8 cellular contexts compared by ENCODE assay signal in genomic region chr7:130942211-130942964, GRCh38.
DNase-seq lines count a peak whose midpoint lies in the region; ATAC-seq and TF ChIP-seq lines count a peak whose summit lies in the region.

No MANE protein-coding gene starts in this region.

- H2BK20ac ChIP-seq in H9 (ENCODE audit: low read depth, low read length, poor library complexity, severe bottlenecking), result no peak overlapping the region

- DNase-seq in SK-N-SH (no peak), left ventricle myocardium superior (no peak), suprapubic skin (ENCODE audit: low spot score in 2 of 2) (no peak), NOMO-1 treated with DMSO at 0.1 percent for 48 hours (lab: John Stamatoyannopoulos, UW; ENCODE audit: unreplicated experiment) (no peak), H9 (no peak)
- DNase-seq in activated CD8-positive, alpha-beta T cell treated with anti-CD3 and anti-CD28 coated beads, Interleukin-2, amount 10 ng/mL, durations not matched to agents 7 days and 5 days, result no peak
- no peak for DNase-seq in central memory CD4-positive, alpha-beta T cell

- intact Hi-C loops in left ventricle myocardium superior (cut with micrococcal nuclease), result no loop called here

- no peak overlapping the region for H2BK15ac ChIP-seq in H9 (ENCODE audit: low read depth, low read length)

- no peaks in the 10 kb centered on the region for H3K9me3 Mint-ChIP-seq in activated CD8-positive, alpha-beta T cell treated with anti-CD3 and anti-CD28 coated beads, Interleukin-2, amount 10 ng/mL, durations not matched to agents 7 days and 5 days (ENCODE audit: insufficient read depth)
- no peaks in the 10 kb centered on the region for H3K9me3 Mint-ChIP-seq in H9

- no peaks in the 10 kb centered on the region for H3K9me2 ChIP-seq in SK-N-SH

- H3K36me3 ChIP-seq in SK-N-SH (replicated peaks in 1 of 2; ENCODE audit: control insufficient read depth in 1 of 2, insufficient read depth in 2 of 2, low read length in 1 of 2) (peaks cover 39% of the 10 kb centered on the region in 2 experiments), suprapubic skin (no peaks in the 10 kb centered on the region)

- H2AK5ac ChIP-seq in H9 (ENCODE audit: insufficient read length, low read length), result no peak overlapping the region

- CTCF ChIA-PET in SK-N-SH (lab: Yijun Ruan, JAX), result interaction anchor here (3.0 kb wide), 1 partner anchor 46 kb away, joined by 22 read pairs; no protein-coding TSS in a partner anchor
- CTCF ChIA-PET in activated CD8-positive, alpha-beta T cell treated with anti-CD3 and anti-CD28 coated beads, Interleukin-2, amount 10 ng/mL, durations not matched to agents 7 days and 5 days (lab: Charles Lee), result interaction anchor here (0.9 to 3.0 kb wide), 5 partner anchors 14 to 65 kb away, joined by 4 to 19 read pairs (median 4); no protein-coding TSS in a partner anchor

- POLR2A ChIA-PET in SK-N-SH (lab: Yijun Ruan, JAX), result no interaction called here
- POLR2A ChIA-PET in activated CD8-positive, alpha-beta T cell treated with anti-CD3 and anti-CD28 coated beads, Interleukin-2, amount 10 ng/mL, durations not matched to agents 7 days and 5 days (lab: Charles Lee), result interaction anchor here (1.0 to 2.8 kb wide), 3 partner anchors 17 to 29 kb away, joined by 3 to 16 read pairs (median 6); no protein-coding TSS in a partner anchor

- H3K56ac ChIP-seq in H9 (ENCODE audit: insufficient read length, low read depth, low read length), result no peak overlapping the region

- H3K27ac ChIP-seq in SK-N-SH (ENCODE audit: low read depth in 2 of 2, low read length in 1 of 2) (peak overlapping the region; percentile 17 to 72; a peak in 3 of 4 replicates), suprapubic skin (peak overlapping the region; percentile 85), H9 (ENCODE audit: insufficient read length, low read depth, low read length) (no peak overlapping the region)

- no peak overlapping the region for H2AFZ ChIP-seq in SK-N-SH (ENCODE audit: low read depth)
- no peak overlapping the region for H2AFZ ChIP-seq in H9 (ENCODE audit: low read length)

- no peak overlapping the region for H4K8ac ChIP-seq in H9 (replicated peaks; ENCODE audit: insufficient read length, low read depth, low read length)

- peak overlapping the region; percentile 72 for H3K4me3 Mint-ChIP-seq in activated CD8-positive, alpha-beta T cell treated with anti-CD3 and anti-CD28 coated beads, Interleukin-2, amount 10 ng/mL, durations not matched to agents 7 days and 5 days
- H3K4me3 Mint-ChIP-seq in H9, result no peak overlapping the region

- H3F3A ChIP-seq in SK-N-SH (replicated peaks; ENCODE audit: insufficient read depth), result peaks cover 31% of the 10 kb centered on the region

- no peak overlapping the region for H3K23ac ChIP-seq in H9 (ENCODE audit: insufficient read length, low read depth, low read length)

- no peaks in the 10 kb centered on the region for H3K23me2 ChIP-seq in H9 (ENCODE audit: insufficient read length, low read depth, low read length, poor library complexity, severe bottlenecking)

- no peaks in the 10 kb centered on the region for H3K9me3 ChIP-seq in SK-N-SH
- no peaks in the 10 kb centered on the region for H3K9me3 ChIP-seq in suprapubic skin
- no peaks in the 10 kb centered on the region for H3K9me3 ChIP-seq in H9 (ENCODE audit: control insufficient read depth, low read depth, low read length)

- no peak overlapping the region for H4K91ac ChIP-seq in H9 (ENCODE audit: insufficient read length, low read depth, low read length)

- no peak overlapping the region for H4K5ac ChIP-seq in H9 (ENCODE audit: insufficient read length, low read depth, low read length)

- no peak overlapping the region for H3T11ph ChIP-seq in H9 (ENCODE audit: low read length)

- no peaks in the 10 kb centered on the region for H3K27me3 Mint-ChIP-seq in activated CD8-positive, alpha-beta T cell treated with anti-CD3 and anti-CD28 coated beads, Interleukin-2, amount 10 ng/mL, durations not matched to agents 7 days and 5 days (ENCODE audit: low read depth)
- H3K27me3 Mint-ChIP-seq in H9 (ENCODE audit: low read depth), result no peaks in the 10 kb centered on the region

- TF ChIP-seq POLR2A in suprapubic skin (IDR thresholded peaks at IDR 0.05), result peak in 1 of 2 donors; percentile 45

- H3K4ac ChIP-seq in H9 (ENCODE audit: low read depth, low read length), result no peak overlapping the region

- no peak overlapping the region for H2BK12ac ChIP-seq in H9 (ENCODE audit: insufficient read length, low read depth, low read length)

- WGBS in SK-N-SH (ENCODE audit: low lambda C conversion rate), result 81% methylated on average over 10 of the region's 10 CpGs
- 57% methylated on average over 10 of the region's 10 CpGs for WGBS in suprapubic skin
- WGBS in H9 (ENCODE audit: extremely low coverage, insufficient read length, low lambda C conversion rate), result no CpG with 5 or more reads among the region's 10 CpGs

- H3K27ac Mint-ChIP-seq in activated CD8-positive, alpha-beta T cell treated with anti-CD3 and anti-CD28 coated beads, Interleukin-2, amount 10 ng/mL, durations not matched to agents 7 days and 5 days, result peak overlapping the region; percentile 75
- peak overlapping the region in 1 of 3 experiments; percentile 14; a peak in 2 of 7 replicates for H3K27ac Mint-ChIP-seq in H9

- H3K27me3 ChIP-seq in SK-N-SH (ENCODE audit: insufficient read depth) (no peaks in the 10 kb centered on the region), suprapubic skin (no peaks in the 10 kb centered on the region), H9 (ENCODE audit: insufficient read depth, low read length) (no peaks in the 10 kb centered on the region)

- peaks cover 2 to 45% of the 10 kb centered on the region in 2 experiments for H3K4me1 ChIP-seq in SK-N-SH (ENCODE audit: control insufficient read depth in 1 of 2, insufficient read depth in 2 of 2, low read depth in 1 of 2, low read length in 1 of 2)
- peaks cover 60% of the 10 kb centered on the region for H3K4me1 ChIP-seq in suprapubic skin
- peaks cover 2% of the 10 kb centered on the region; the same call in 1 of the 2 replicates for H3K4me1 ChIP-seq in H9 (ENCODE audit: insufficient read depth, low read length)

- no peak for TF ChIP-seq RAD21 in SK-N-SH (IDR thresholded peaks at IDR 0.05; ENCODE audit: low read length)

- H3K79me2 ChIP-seq in SK-N-SH (ENCODE audit: insufficient read depth), result peaks cover 100% of the 10 kb centered on the region
- H3K79me2 ChIP-seq in H9 (ENCODE audit: insufficient read depth, low read length), result no peaks in the 10 kb centered on the region

- no peak overlapping the region for H2BK5ac ChIP-seq in H9 (ENCODE audit: insufficient read length, low read length)

- H4K20me1 ChIP-seq in SK-N-SH (ENCODE audit: insufficient read depth), result no peaks in the 10 kb centered on the region; the same call in 1 of the 2 replicates
- no peaks in the 10 kb centered on the region for H4K20me1 ChIP-seq in H9 (ENCODE audit: control insufficient read depth, insufficient read depth, insufficient read length)

- peak overlapping the region; percentile 68; the same call in 1 of the 2 replicates for H3K9ac ChIP-seq in SK-N-SH
- no peak overlapping the region for H3K9ac ChIP-seq in H9 (ENCODE audit: extremely low read depth, insufficient read length, low read length)

- H3K18ac ChIP-seq in H9 (ENCODE audit: insufficient read length, low read depth, low read length), result no peak overlapping the region

- no peak for TF ChIP-seq EP300 in SK-N-SH (IDR thresholded peaks at IDR 0.05; ENCODE audit: borderline replicate concordance in 1 of 2, low read depth in 1 of 2, low read length in 1 of 2)
- no peak for TF ChIP-seq EP300 in suprapubic skin (IDR thresholded peaks at IDR 0.05)

- H3K4me1 Mint-ChIP-seq in activated CD8-positive, alpha-beta T cell treated with anti-CD3 and anti-CD28 coated beads, Interleukin-2, amount 10 ng/mL, durations not matched to agents 7 days and 5 days (ENCODE audit: low read depth), result peaks cover 80% of the 10 kb centered on the region
- H3K4me1 Mint-ChIP-seq in H9, result peaks cover 27 to 35% of the 10 kb centered on the region in 2 experiments

- ATAC-seq in SK-N-SH treated with all-trans-retinoic acid at 6 μM for 48 hours (no peak), left ventricle myocardium superior (peak; percentile 42)
- ATAC-seq in activated CD8-positive, alpha-beta T cell treated with anti-CD3 and anti-CD28 coated beads, Interleukin-2, amount 10 ng/mL, durations not matched to agents 7 days and 5 days, result no peak

- H2BK120ac ChIP-seq in H9 (ENCODE audit: low read depth, low read length, poor library complexity, severe bottlenecking), result no peak overlapping the region

- no peak overlapping the region for H3K14ac ChIP-seq in H9 (ENCODE audit: insufficient read depth, low read length)

- TF ChIP-seq CTCF in SK-N-SH (IDR thresholded peaks at IDR 0.05) (no peak), suprapubic skin (IDR thresholded peaks at IDR 0.05) (no peak), H9 (conservative IDR thresholded peaks at IDR 0.05) (no peak)

- H3K79me1 ChIP-seq in H9 (ENCODE audit: insufficient read depth, low read depth, low read length, poor library complexity, severe bottlenecking), result no peaks in the 10 kb centered on the region

- peaks cover 74% of the 10 kb centered on the region for H3K36me3 Mint-ChIP-seq in activated CD8-positive, alpha-beta T cell treated with anti-CD3 and anti-CD28 coated beads, Interleukin-2, amount 10 ng/mL, durations not matched to agents 7 days and 5 days (ENCODE audit: low read depth)
- no peaks in the 10 kb centered on the region; a peak in 2 of 7 replicates for H3K36me3 Mint-ChIP-seq in H9 (ENCODE audit: insufficient read depth in 1 of 3, low read depth in 3 of 3)

- H3K4me2 ChIP-seq in SK-N-SH (peak overlapping the region; percentile 44), H9 (ENCODE audit: insufficient read depth, insufficient read length, low read length) (no peak overlapping the region)

- no peak overlapping the region; a peak in 1 of 4 replicates for H3K4me3 ChIP-seq in SK-N-SH (ENCODE audit: low read depth in 2 of 2, low read length in 1 of 2)
- peak overlapping the region; percentile 41 for H3K4me3 ChIP-seq in suprapubic skin

TF ChIP-seq in SK-N-SH, 30 proteins besides CTCF, POLR2A, EP300 and RAD21 (continues in another document):
- TF ChIP-seq TEAD4 (IDR thresholded peaks at IDR 0.05; ENCODE audit: borderline replicate concordance, insufficient read depth) (no peak), TCF12 (IDR thresholded peaks at IDR 0.05) (no peak)

TF ChIP-seq in SK-N-SH treated with all-trans-retinoic acid at 6 μM for 48 hours, 23 proteins besides CTCF, POLR2A, EP300 and RAD21 (continues in another document):
- TF ChIP-seq ARNTL (CRISPR knock-in tag; IDR thresholded peaks at IDR 0.05; ENCODE audit: borderline replicate concordance, low read depth), result no peak
- TF ChIP-seq ZFP3 (CRISPR knock-in tag; IDR thresholded peaks at IDR 0.05), result no peak
- TF ChIP-seq ZNF70 (CRISPR knock-in tag; IDR thresholded peaks at IDR 0.05), result no peak
- no peak for TF ChIP-seq OSR1 (CRISPR knock-in tag; IDR thresholded peaks at IDR 0.05)
